14 cellular contexts compared by ENCODE assay signal in the genomic region with DNA sequence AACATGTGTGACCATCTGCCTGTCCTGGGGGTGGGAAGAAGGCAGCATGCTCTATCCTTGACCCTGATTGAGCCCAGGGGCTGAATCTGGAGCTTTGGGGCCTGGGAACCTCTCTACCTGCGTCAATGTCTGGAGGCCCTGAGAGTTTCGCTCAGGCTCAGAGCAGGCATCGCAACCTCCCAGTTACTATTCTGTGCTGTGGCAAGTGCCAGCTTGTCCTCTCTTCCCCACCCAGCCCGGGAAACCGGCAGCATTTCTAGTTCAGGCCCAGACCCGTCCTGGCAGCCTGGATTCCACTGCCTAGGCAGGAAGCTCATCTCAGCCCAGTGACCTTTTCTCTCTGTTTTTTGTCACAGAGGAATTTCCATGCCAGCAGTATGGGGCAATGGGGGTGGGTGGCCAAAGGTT. TPM values are rescaled to one million over a fixed set of nuclear protein-coding genes. Genes with fewer than 3 reads are reported as not detected.
DNase-seq lines count a peak whose midpoint lies in the region; ATAC-seq and TF ChIP-seq lines count a peak whose summit lies in the region.
"Had no signal": no experiment of that assay in that cellular context is flagged by ENCODE, and none has a peak within 500 bp of the region (broad histone marks: within the 10 kb centered on the region; RNA-seq: fewer than 3 reads in every experiment).

No MANE protein-coding gene starts in this region.

- H3K79me1 ChIP-seq in IMR-90 (ENCODE audit: low read depth in 1 of 2, low read length in 2 of 2), result no peaks in the 10 kb centered on the region

- peaks cover 3% of the 10 kb centered on the region for H3K36me3 Mint-ChIP-seq in activated naive CD8-positive, alpha-beta T cell

- no peak overlapping the region for H3K18ac ChIP-seq in IMR-90 (ENCODE audit: low read depth, low read length)

- no peaks in the 10 kb centered on the region for H3K9me3 ChIP-seq in IMR-90 (ENCODE audit: control insufficient read depth, insufficient read depth, low read length)
- H3K9me3 ChIP-seq: upper lobe of left lung had no signal

- no peak overlapping the region for H2BK15ac ChIP-seq in IMR-90 (ENCODE audit: low read depth, low read length)

- no peak overlapping the region for H3K56ac ChIP-seq in IMR-90 (ENCODE audit: extremely low read depth, insufficient read depth, low read length)

- CTCF ChIA-PET in IMR-90 (lab: Yijun Ruan, JAX), result no interaction called here

- POLR2A ChIA-PET in IMR-90 (lab: Charles Lee; ENCODE audit: unreplicated experiment), result no interaction called here

- peak overlapping the region; percentile 50 for H3K27ac Mint-ChIP-seq in activated naive CD8-positive, alpha-beta T cell

- TF ChIP-seq CTCF in IMR-90 (conservative IDR thresholded peaks at IDR 0.05; ENCODE audit: low read depth, low read length), result no peak
- TF ChIP-seq CTCF in lower leg skin (IDR thresholded peaks at IDR 0.05), result no peak

- H3K4me1 ChIP-seq in IMR-90 (ENCODE audit: control insufficient read depth, insufficient read depth, low read length), result no peaks in the 10 kb centered on the region
- H3K4me1 ChIP-seq: upper lobe of left lung had no signal

- H3K9ac ChIP-seq in IMR-90 (ENCODE audit: low read depth, low read length), result no peak overlapping the region

- no peaks in the 10 kb centered on the region for H3K36me3 ChIP-seq in IMR-90 (ENCODE audit: control insufficient read depth, insufficient read depth, low read length)
- H3K36me3 ChIP-seq: brain microvascular endothelial cell, upper lobe of left lung had no signal

- H2AK9ac ChIP-seq in IMR-90 (replicated peaks; ENCODE audit: low read depth, low read length, poor library complexity), result no peak overlapping the region

- BruUV-seq in IMR-90 (replicated peaks; lab: Mats Ljungman, UMichigan), result no TSS peak

- WGBS in IMR-90 (ENCODE audit: extremely low coverage in 2 of 2, insufficient read length in 1 of 2), 2 experiments, result 87% methylated on average over 3 of the region's 6 CpGs; no CpG with 5 or more reads in 1 of the 2 experiments
- WGBS in lower leg skin, 2 donors, result 30 to 53% methylated on average over 6 of the region's 6 CpGs

- H2AFZ ChIP-seq in IMR-90 (replicated peaks; ENCODE audit: low read length, poor library complexity), result peak overlapping the region; percentile 58

- H2AK5ac ChIP-seq in IMR-90 (ENCODE audit: low read depth, low read length), result no peak overlapping the region

- H3K14ac ChIP-seq in IMR-90 (replicated peaks; ENCODE audit: low read depth, low read length), result no peak overlapping the region; the same call in 1 of the 2 replicates

- no peaks in the 10 kb centered on the region for H4K20me1 ChIP-seq in IMR-90 (ENCODE audit: insufficient read depth, low read length)

- H2BK20ac ChIP-seq in IMR-90 (ENCODE audit: low read depth, low read length), result no peak overlapping the region

- no peak overlapping the region for H3K4me3 ChIP-seq in IMR-90 (ENCODE audit: insufficient read depth, low read depth, low read length)
- H3K4me3 ChIP-seq in lower leg skin (ENCODE audit: low read depth, poor library complexity, severe bottlenecking), result no peak overlapping the region
- H3K4me3 ChIP-seq: upper lobe of left lung had no signal

- H3K27me3 Mint-ChIP-seq in activated naive CD8-positive, alpha-beta T cell, result peaks cover 7% of the 10 kb centered on the region

- H3K27ac ChIP-seq in IMR-90 (ENCODE audit: insufficient read depth, low read length), result no peak overlapping the region
- H3K27ac ChIP-seq: brain microvascular endothelial cell, upper lobe of left lung had no signal

- no peak overlapping the region for H3K4ac ChIP-seq in IMR-90 (ENCODE audit: low read depth, low read length)

- no peak for TF ChIP-seq POLR2A in IMR-90 (IDR thresholded peaks at IDR 0.05; ENCODE audit: low read depth, low read length)
- no peak for TF ChIP-seq POLR2A in lower leg skin (IDR thresholded peaks at IDR 0.05)

- peaks cover 10% of the 10 kb centered on the region for H3K4me1 Mint-ChIP-seq in activated naive CD8-positive, alpha-beta T cell (ENCODE audit: low read depth)

- intact Hi-C loops in IMR-90 (cut with micrococcal nuclease) (no loop called here), lower leg skin (cut with DNase I; ENCODE audit: low total_unique reads) (no loop called here)

- no peak overlapping the region for H2BK5ac ChIP-seq in IMR-90 (ENCODE audit: low read depth, low read length, poor library complexity, severe bottlenecking)

- no peak overlapping the region for H2BK120ac ChIP-seq in IMR-90 (ENCODE audit: low read depth, low read length)

- peak overlapping the region in 1 of 2 experiments; percentile 88; a peak in 2 of 4 replicates for H4K8ac ChIP-seq in IMR-90 (ENCODE audit: low read depth in 2 of 2, low read length in 2 of 2)

- no peak for TF ChIP-seq RAD21 in IMR-90 (IDR thresholded peaks at IDR 0.05; ENCODE audit: low read length)

- in situ Hi-C loops in IMR-90 (cut with MboI; ENCODE audit: low sequenced_read_pairs), result no loop called here

- no peak for ATAC-seq in IMR-90 (ENCODE audit: low read depth)

- no peak overlapping the region for H3K23ac ChIP-seq in IMR-90 (ENCODE audit: low read depth, low read length)

- no peaks in the 10 kb centered on the region for H3K9me3 Mint-ChIP-seq in activated naive CD8-positive, alpha-beta T cell (ENCODE audit: low read depth)

- H3K4me2 ChIP-seq in IMR-90 (ENCODE audit: low read depth, low read length), result no peak overlapping the region

- H3K27me3 ChIP-seq in IMR-90 (ENCODE audit: control insufficient read depth, insufficient read depth, low read length), result no peaks in the 10 kb centered on the region
- H3K27me3 ChIP-seq: brain microvascular endothelial cell, upper lobe of left lung had no signal

- no peaks in the 10 kb centered on the region for H3K9me1 ChIP-seq in IMR-90 (ENCODE audit: insufficient read depth, low read length)

- peak; percentile 82 for DNase-seq in DMS 273 (lab: John Stamatoyannopoulos, UW; ENCODE audit: unreplicated experiment)
- no peak for DNase-seq in IMR-90
- DNase-seq in lower leg skin (ENCODE audit: low spot score in 2 of 2), result peak; percentile 85 to 88
- DNase-seq in KG1 (lab: John Stamatoyannopoulos, UW), result no peak
- no peak for DNase-seq in kidney tubule cell (ENCODE audit: low spot score)
- no peak for DNase-seq in stimulated activated CD4-positive, alpha-beta T cell treated with anti-CD3 and anti-CD28 coated beads, Interleukin-4, amount 100 ng/mL, for 24 hours
- DNase-seq in GM19238 (ENCODE audit: insufficient read length, low spot score), result no peak
- DNase-seq: activated CD4-positive, alpha-beta T cell treated with anti-CD3 and anti-CD28 coated beads for 48 hours; brain microvascular endothelial cell; effector memory CD4-positive, alpha-beta T cell; MV-4-11; stimulated activated CD4-positive, alpha-beta T cell treated with anti-CD3 and anti-CD28 coated beads, Interleukin-1b, Interleukin-23, amount 100 ng/mL, for 48 hours; upper lobe of left lung had no signal

- H4K5ac ChIP-seq in IMR-90 (ENCODE audit: low read depth, low read length), result no peak overlapping the region

- dilution Hi-C loops in IMR-90 (cut with HindIII; ENCODE audit: low sequenced_read_pairs, unreplicated experiment), result loop anchor here (25.0 kb wide), 1 partner anchor 171 kb away; no protein-coding TSS in a partner anchor

- H4K91ac ChIP-seq in IMR-90 (ENCODE audit: insufficient read depth, low read depth, low read length), result no peak overlapping the region; the same call in 1 of the 2 replicates

- H3K4me3 Mint-ChIP-seq in activated naive CD8-positive, alpha-beta T cell, result no peak overlapping the region

TF ChIP-seq in IMR-90, 13 proteins besides CTCF, POLR2A, EP300 and RAD21:
- TF ChIP-seq CEBPB (IDR thresholded peaks at IDR 0.05; ENCODE audit: low read depth, low read length) (no peak), MAFK (IDR thresholded peaks at IDR 0.05; ENCODE audit: low read depth, low read length) (no peak), MXI1 (IDR thresholded peaks at IDR 0.05; ENCODE audit: borderline replicate concordance, low read depth, low read length) (no peak)
- TF ChIP-seq, protein P1, sequence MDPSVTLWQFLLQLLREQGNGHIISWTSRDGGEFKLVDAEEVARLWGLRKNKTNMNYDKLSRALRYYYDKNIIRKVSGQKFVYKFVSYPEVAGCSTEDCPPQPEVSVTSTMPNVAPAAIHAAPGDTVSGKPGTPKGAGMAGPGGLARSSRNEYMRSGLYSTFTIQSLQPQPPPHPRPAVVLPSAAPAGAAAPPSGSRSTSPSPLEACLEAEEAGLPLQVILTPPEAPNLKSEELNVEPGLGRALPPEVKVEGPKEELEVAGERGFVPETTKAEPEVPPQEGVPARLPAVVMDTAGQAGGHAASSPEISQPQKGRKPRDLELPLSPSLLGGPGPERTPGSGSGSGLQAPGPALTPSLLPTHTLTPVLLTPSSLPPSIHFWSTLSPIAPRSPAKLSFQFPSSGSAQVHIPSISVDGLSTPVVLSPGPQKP (IDR thresholded peaks at IDR 0.05; ENCODE audit: borderline replicate concordance, low read depth, low read length), result no peak

RNA-seq across cellular contexts. Expression of a gene that starts 10.0 kb away (rescaled TPM):
- total RNA-seq in IMR-90 (2012; rRNA removed) (1.9 and 2.9 TPM in 2 replicates), lower leg skin (100 to 1,000 TPM; 166 to 198 (median 176) TPM)
- polyA plus RNA-seq in IMR-90 (2012; rRNA removed), result 1.2 and 1.7 TPM in 2 replicates
- polyA plus RNA-seq in IMR-90 (2012; cell fraction: cytosol; rRNA removed), result 1.0 and 1.2 TPM in 2 replicates
- 1.2 and 1.3 TPM in 2 replicates for polyA plus RNA-seq in IMR-90 (2012; cell fraction: nucleus; rRNA removed; ENCODE audit: low replicate concordance)

RNA-seq across cellular contexts. Expression of a gene that starts 11.8 kb away (rescaled TPM):
- 17.2 and 17.4 TPM in 2 replicates for total RNA-seq in IMR-90 (2012; rRNA removed)
- polyA plus RNA-seq in IMR-90 (2012; rRNA removed), result 6.9 and 7.1 TPM in 2 replicates
- polyA plus RNA-seq in IMR-90 (2012; cell fraction: cytosol; rRNA removed), result 1.6 and 1.8 TPM in 2 replicates
- polyA plus RNA-seq in IMR-90 (2012; cell fraction: nucleus; rRNA removed; ENCODE audit: low replicate concordance), result 3.3 and 10.9 TPM in 2 replicates
- total RNA-seq in lower leg skin, result 10 to 100 TPM in 3 of 4 donors, 1 to 10 TPM in 1; 9.9 to 12.9 (median 11.1) TPM

RNA-seq across cellular contexts. Expression of a gene that starts 31.6 kb away (rescaled TPM):
- total RNA-seq in IMR-90 (2012; rRNA removed), result 4.2 and 4.3 TPM in 2 replicates
- 0.79 and 1.1 TPM in 2 replicates for polyA plus RNA-seq in IMR-90 (2012; rRNA removed)
- 0.37 and 0.40 TPM in 2 replicates for polyA plus RNA-seq in IMR-90 (2012; cell fraction: cytosol; rRNA removed)
- 0.30 and 0.46 TPM in 2 replicates for polyA plus RNA-seq in IMR-90 (2012; cell fraction: nucleus; rRNA removed; ENCODE audit: low replicate concordance)
- 1 to 10 TPM; 2.3 to 3.7 (median 2.8) TPM for total RNA-seq in lower leg skin

Comparison
In these comparisons a context has a peak if more than half of its experiments do, and no peak if none do; other contexts are left out.
1. DNase-seq: peak in DMS 273 (single experiment) and lower leg skin (2 of 2); none in IMR-90 (single experiment), KG1 (single experiment), kidney tubule cell (single experiment), stimulated activated CD4-positive, alpha-beta T cell treated with anti-CD3 and anti-CD28 coated beads, Interleukin-4, amount 100 ng/mL, for 24 hours (single experiment) and GM19238 (single experiment).
2. RNA of a gene that starts 10.0 kb away (total RNA-seq): 166 to 198 TPM in lower leg skin; 1.9 to 2.9 TPM in IMR-90; every median in the first group is over 10 times any median in the second.